Comparison of ENCODE assay signal across 10 cellular contexts in genomic region chr1:47179988-47180563, GRCh38. TPM values are rescaled to one million over a fixed set of nuclear protein-coding genes. Genes with fewer than 3 reads are reported as not detected.
DNase-seq lines count a peak whose midpoint lies in the region; ATAC-seq, FAIRE-seq and TF ChIP-seq lines count a peak whose summit lies in the region.
"Had no signal": no experiment of that assay in that cellular context is flagged by ENCODE, and none has a peak within 500 bp of the region (broad histone marks: within the 10 kb centered on the region; RNA-seq: fewer than 3 reads in every experiment).

No MANE protein-coding gene starts in this region.

- peaks cover 5% of the 10 kb centered on the region for H3K36me3 Mint-ChIP-seq in MCF 10A (ENCODE audit: insufficient read depth, unreplicated experiment)
- H3K36me3 Mint-ChIP-seq in activated T-cell treated with anti-CD3 and anti-CD28 coated beads, Interleukin-2, amount 50 U/mL, for 4 hours (ENCODE audit: insufficient read depth): no peaks in the 10 kb centered on the region

- peaks cover 0 to 10% of the 10 kb centered on the region in 2 donors for H3K4me1 ChIP-seq in breast epithelium
- peaks cover 10 to 14% of the 10 kb centered on the region in 2 donors for H3K4me1 ChIP-seq in thoracic aorta (ENCODE audit: control insufficient read depth in 1 of 2, low read depth in 2 of 2)

- no TSS peak for BruUV-seq in MCF 10A (replicated peaks; lab: Mats Ljungman, UMichigan)

- no peak for TF ChIP-seq POLR2A in breast epithelium (IDR thresholded peaks at IDR 0.05)
- no peak for TF ChIP-seq POLR2A in GM12892 (IDR thresholded peaks at IDR 0.05; ENCODE audit: low read depth, low read length)

- peak overlapping the region in 1 of 2 donors; percentile 75 for H3K27ac ChIP-seq in breast epithelium
- peak overlapping the region; percentile 77 for H3K27ac ChIP-seq in VCaP
- H3K27ac ChIP-seq in thoracic aorta: no peak overlapping the region

- H3K27ac Mint-ChIP-seq in MCF 10A (ENCODE audit: low read depth, unreplicated experiment): peak overlapping the region; percentile 99

- peaks cover 50% of the 10 kb centered on the region for H3K4me1 Mint-ChIP-seq in MCF 10A (ENCODE audit: insufficient read depth, unreplicated experiment)
- H3K4me1 Mint-ChIP-seq in activated T-cell treated with anti-CD3 and anti-CD28 coated beads, Interleukin-2, amount 50 U/mL, for 4 hours (ENCODE audit: low read depth): peaks cover 8% of the 10 kb centered on the region

- no peaks in the 10 kb centered on the region for H3K27me3 Mint-ChIP-seq in MCF 10A (ENCODE audit: insufficient read depth, unreplicated experiment)
- peaks cover 47% of the 10 kb centered on the region for H3K27me3 Mint-ChIP-seq in activated T-cell treated with anti-CD3 and anti-CD28 coated beads, Interleukin-2, amount 50 U/mL, for 4 hours (ENCODE audit: low read depth)

- ATAC-seq in left lobe of liver (no peak), thoracic aorta (ENCODE audit: insufficient number of reproducible peaks, low FRiP score, low read depth) (no peak)
- no peak for ATAC-seq in activated T-cell treated with anti-CD3 and anti-CD28 coated beads, Interleukin-2, amount 50 U/mL, for 4 hours

- no peak for DNase-seq in MCF 10A (ENCODE audit: unreplicated experiment)
- DNase-seq in breast epithelium (ENCODE audit: low spot score in 2 of 2): no peak
- peak; percentile 28 for DNase-seq in left lobe of liver (ENCODE audit: low spot score)
- no peak for DNase-seq in thoracic aorta (ENCODE audit: low spot score)
- no peak for DNase-seq in GM12892 (ENCODE audit: insufficient read length)
- DNase-seq in SHP77 (lab: John Stamatoyannopoulos, UW): no peak
- no peak for DNase-seq in activated T-cell treated with anti-CD3 and anti-CD28 coated beads, Interleukin-2, amount 50 U/mL, for 4 hours

- FAIRE-seq in GM12892 (lab: Jason Lieb, UNC): no peak
- FAIRE-seq: endometrium had no signal

- H3K9me3 Mint-ChIP-seq in MCF 10A (ENCODE audit: unreplicated experiment): no peaks in the 10 kb centered on the region
- H3K9me3 Mint-ChIP-seq in activated T-cell treated with anti-CD3 and anti-CD28 coated beads, Interleukin-2, amount 50 U/mL, for 4 hours: no peaks in the 10 kb centered on the region

- CTCF ChIA-PET in MCF 10A (lab: Yijun Ruan, JAX): interaction anchor here (0.6 to 8.1 kb wide), 29 partner anchors 8 to 546 kb away, joined by 3 to 158 read pairs (median 6); partner anchors contain the start of genes CMPK1, PDZK1IP1 and STIL

- no peaks in the 10 kb centered on the region for H3K36me3 ChIP-seq in breast epithelium
- H3K36me3 ChIP-seq in thoracic aorta: no peaks in the 10 kb centered on the region

- peak overlapping the region; percentile 74 for H3K4me3 Mint-ChIP-seq in MCF 10A (ENCODE audit: unreplicated experiment)
- no peak overlapping the region for H3K4me3 Mint-ChIP-seq in activated T-cell treated with anti-CD3 and anti-CD28 coated beads, Interleukin-2, amount 50 U/mL, for 4 hours

- H3K27me3 ChIP-seq in breast epithelium: no peaks in the 10 kb centered on the region
- no peaks in the 10 kb centered on the region for H3K27me3 ChIP-seq in thoracic aorta (replicated peaks; ENCODE audit: insufficient read depth)

- POLR2A ChIA-PET in MCF 10A (lab: Yijun Ruan, JAX): interaction anchor here (0.7 to 6.4 kb wide), 12 partner anchors 12 to 548 kb away, joined by 3 to 82 read pairs (median 4); partner anchors contain the start of genes CMPK1, FOXD2, PDZK1IP1 and STIL

- H3K9me3 ChIP-seq in breast epithelium: no peaks in the 10 kb centered on the region
- no peaks in the 10 kb centered on the region for H3K9me3 ChIP-seq in thoracic aorta

- no peak for TF ChIP-seq CTCF in MCF 10A (IDR thresholded peaks at IDR 0.05; ENCODE audit: unreplicated experiment)
- TF ChIP-seq CTCF in breast epithelium (IDR thresholded peaks at IDR 0.05): no peak
- no peak for TF ChIP-seq CTCF in VCaP (conservative IDR thresholded peaks at IDR 0.05)
- no peak for TF ChIP-seq CTCF in thoracic aorta (IDR thresholded peaks at IDR 0.05)

- H3K4me3 ChIP-seq in breast epithelium: peak overlapping the region in 1 of 3 donors; percentile 48
- peak overlapping the region; percentile 82 for H3K4me3 ChIP-seq in thoracic aorta

- intact Hi-C loops in MCF 10A (cut with micrococcal nuclease) (loop anchor here (1.0 to 10.0 kb wide), 7 partner anchors 78 to 547 kb away; no protein-coding TSS in a partner anchor), breast epithelium (cut with DNase I; ENCODE audit: low total_unique reads) (loop anchor here (10.0 kb wide), 1 partner anchor 535 kb away; no protein-coding TSS in a partner anchor)

RNA-seq across cellular contexts. Expression of gene PDZK1IP1, which starts 9.8 kb away (rescaled TPM):
- total RNA-seq in MCF 10A (2022) (17.9 and 19.6 TPM in 2 replicates), breast epithelium (10 to 100 TPM in 2 of 3 donors, 1 to 10 TPM in 1; 2.2 to 69.4 (median 42.3) TPM), left lobe of liver (1.3 TPM), thoracic aorta (not detected)
- not detected for polyA plus RNA-seq in GM12892 (2012; ENCODE audit: missing spikeins)
- not detected for total RNA-seq in activated T-cell treated with anti-CD3 and anti-CD28 coated beads, Interleukin-2, amount 50 U/mL, for 4 hours
- total RNA-seq: T-helper 1 cell treated with Interleukin-12 subunit alpha and Interleukin-12 subunit beta and Interleukin-4 antibody, amounts not matched to agents 30 ng/mL and 1 ng/mL, for 36 hours had no signal

RNA-seq across cellular contexts. Expression of gene CYP4A22, which starts 42.8 kb away (rescaled TPM):
- total RNA-seq in MCF 10A (2022) (not detected in 2 replicates), breast epithelium (1 to 10 TPM in 1 of 3 donors, under 1 TPM in 2; 0.44 to 2.2 (median 0.66) TPM), left lobe of liver (69.9 TPM), thoracic aorta (not detected)
- not detected for polyA plus RNA-seq in GM12892 (2012; ENCODE audit: missing spikeins)
- total RNA-seq in activated T-cell treated with anti-CD3 and anti-CD28 coated beads, Interleukin-2, amount 50 U/mL, for 4 hours: not detected
- total RNA-seq: T-helper 1 cell treated with Interleukin-12 subunit alpha and Interleukin-12 subunit beta and Interleukin-4 antibody, amounts not matched to agents 30 ng/mL and 1 ng/mL, for 36 hours had no signal

RNA-seq across cellular contexts. Expression of gene TAL1, which starts 51.9 kb away (rescaled TPM):
- total RNA-seq in MCF 10A (2022) (not detected in 2 replicates), breast epithelium (1 to 10 TPM; 2.3 to 6.2 (median 5.1) TPM), left lobe of liver (1.9 TPM), thoracic aorta (1 to 10 TPM; 2.4 to 3.0 TPM)
- not detected for polyA plus RNA-seq in GM12892 (2012; ENCODE audit: missing spikeins)
- total RNA-seq in activated T-cell treated with anti-CD3 and anti-CD28 coated beads, Interleukin-2, amount 50 U/mL, for 4 hours: under 1 TPM; 0.05 to 0.14 (median 0.11) TPM
- total RNA-seq: T-helper 1 cell treated with Interleukin-12 subunit alpha and Interleukin-12 subunit beta and Interleukin-4 antibody, amounts not matched to agents 30 ng/mL and 1 ng/mL, for 36 hours had no signal

Comparison
In these comparisons a context has a peak if more than half of its experiments do, and no peak if none do; other contexts are left out.
1. RNA of gene CYP4A22, which starts 42.8 kb away (total RNA-seq): 69.9 TPM in left lobe of liver (single experiment); 0.44 to 2.2 TPM in breast epithelium, not detected in thoracic aorta, not detected in MCF 10A and not detected in activated T-cell treated with anti-CD3 and anti-CD28 coated beads, Interleukin-2, amount 50 U/mL, for 4 hours; every median in the first group is over 10 times any median in the second.